Comparison of ENCODE assay signal across 9 cellular contexts in the genomic region with DNA sequence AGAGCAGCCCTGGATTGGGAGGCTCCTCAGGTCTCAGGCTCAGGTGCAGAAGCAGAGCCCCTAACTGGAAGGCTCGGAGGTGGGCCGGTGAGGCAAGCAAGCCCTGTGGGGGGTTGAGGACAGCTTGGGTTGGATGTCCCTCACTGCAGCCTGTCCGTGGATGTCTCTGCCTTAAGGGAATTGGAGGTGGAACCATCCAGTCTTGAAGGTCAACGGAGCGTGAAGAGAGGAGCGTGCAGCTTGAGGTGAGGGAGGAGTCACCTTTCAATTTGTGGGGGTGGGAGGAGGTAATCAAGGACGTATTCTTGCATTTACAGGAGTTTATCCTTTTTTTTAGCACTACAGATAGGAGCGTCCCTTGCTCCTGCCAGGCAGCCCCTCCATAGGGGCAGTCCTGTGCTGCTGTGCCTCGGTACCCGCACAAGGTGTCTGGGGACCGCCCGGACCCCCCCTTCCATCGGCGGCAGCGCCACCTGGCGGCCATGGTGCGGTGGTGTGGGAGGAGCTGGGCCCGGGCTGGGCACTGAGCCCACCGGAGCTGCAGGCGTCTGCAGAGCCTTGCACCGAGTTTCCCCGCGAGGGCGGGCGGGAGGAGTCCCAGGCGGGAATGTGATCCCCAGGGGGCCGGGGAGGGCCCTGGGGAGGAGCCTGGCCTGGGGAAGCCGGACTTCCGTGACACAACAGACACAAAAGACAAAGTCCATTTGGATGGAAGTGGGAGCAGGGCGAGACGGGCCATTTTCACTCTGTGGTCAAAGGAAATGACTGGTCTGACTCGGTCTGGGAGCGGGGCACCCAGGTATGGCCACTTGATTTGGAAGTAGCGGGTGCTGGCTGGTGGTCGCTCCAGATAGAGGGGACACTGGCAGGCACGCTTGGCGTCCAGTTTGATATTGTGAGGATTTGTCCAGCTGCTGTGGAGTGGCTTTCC. TPM values are rescaled to one million over a fixed set of nuclear protein-coding genes. Genes with fewer than 3 reads are reported as not detected.
DNase-seq lines count a peak whose midpoint lies in the region; ATAC-seq, FAIRE-seq and TF ChIP-seq lines count a peak whose summit lies in the region.
"Had no signal": no experiment of that assay in that cellular context is flagged by ENCODE, and none has a peak within 500 bp of the region (broad histone marks: within the 10 kb centered on the region; RNA-seq: fewer than 3 reads in every experiment).

No MANE protein-coding gene starts in this region.

- 3% methylated on average over 19 of the region's 37 CpGs for WGBS in HepG2 (ENCODE audit: low lambda C conversion rate)

- CTCF ChIA-PET in CD8-positive, alpha-beta T cell (lab: Charles Lee): interaction anchor here (0.6 to 18.1 kb wide), 31 partner anchors 10 to 336 kb away, joined by 3 to 380 read pairs (median 4); a partner anchor contains a TSS
- CTCF ChIA-PET in activated CD4-positive, alpha-beta T cell treated with anti-CD3 and anti-CD28 coated beads, Interleukin-2, amount 10 ng/mL, durations not matched to agents 7 days and 5 days (lab: Charles Lee): interaction anchor here (0.6 to 4.7 kb wide), 32 partner anchors 8 to 877 kb away, joined by 3 to 47 read pairs (median 5); a partner anchor contains a TSS
- CTCF ChIA-PET in HepG2 (lab: Yijun Ruan, JAX; ENCODE audit: low intra/inter-chr PET ratio, low total read pairs): interaction anchor here (1.0 to 3.0 kb wide), 5 partner anchors 9 to 166 kb away, joined by 4 to 6 read pairs (median 5); a partner anchor contains a TSS

- H3K4me3 Mint-ChIP-seq in CD8-positive, alpha-beta T cell: peak overlapping the region; percentile 79
- peak overlapping the region; percentile 48 for H3K4me3 Mint-ChIP-seq in activated CD4-positive, alpha-beta T cell treated with anti-CD3 and anti-CD28 coated beads, Interleukin-2, amount 10 ng/mL, durations not matched to agents 7 days and 5 days

- TF ChIP-seq EP300 in HepG2 (IDR thresholded peaks at IDR 0.05; ENCODE audit: low read depth in 2 of 2, low read length in 2 of 2): peak in 1 of 2 experiments; percentile 56; a peak in 1 of 4 replicates
- 0 out of 2 replicates have a peak, but pooled peaks have one; percentile 23 for TF ChIP-seq EP300 in HepG2 (CRISPR knock-in tag; IDR thresholded peaks at IDR 0.05; ENCODE audit: borderline replicate concordance)

- POLR2A ChIA-PET in CD8-positive, alpha-beta T cell (lab: Charles Lee): interaction anchor here (1.4 to 1.7 kb wide), 2 partner anchors 19 to 25 kb away, joined by 9 read pairs; a partner anchor contains a TSS
- POLR2A ChIA-PET in activated CD4-positive, alpha-beta T cell treated with anti-CD3 and anti-CD28 coated beads, Interleukin-2, amount 10 ng/mL, durations not matched to agents 7 days and 5 days (lab: Charles Lee): interaction anchor here (0.6 kb wide), 1 partner anchor 56 kb away, joined by 6 read pairs; no protein-coding TSS in a partner anchor
- POLR2A ChIA-PET in HepG2 (lab: Yijun Ruan, JAX): interaction anchor here (0.6 to 4.5 kb wide), 14 partner anchors 9 to 394 kb away, joined by 3 to 41 read pairs (median 5); a partner anchor contains a TSS

- H3K27ac Mint-ChIP-seq in CD8-positive, alpha-beta T cell: no peak overlapping the region
- H3K27ac Mint-ChIP-seq in activated CD4-positive, alpha-beta T cell treated with anti-CD3 and anti-CD28 coated beads, Interleukin-2, amount 10 ng/mL, durations not matched to agents 7 days and 5 days: no peak overlapping the region

- TF ChIP-seq RAD21 in HepG2 (CRISPR knock-in tag; IDR thresholded peaks at IDR 0.05): peak; percentile 73

- peak; percentile 68 to 91 (median 76) for DNase-seq in CD8-positive, alpha-beta T cell
- peak; percentile 86 for DNase-seq in H4 (ENCODE audit: low spot score)
- DNase-seq in NCI-H2171 treated with DMSO at 0.1 percent for 48 hours (lab: John Stamatoyannopoulos, UW): peak; percentile 80
- peak; percentile 75 for DNase-seq in activated CD4-positive, alpha-beta T cell treated with anti-CD3 and anti-CD28 coated beads, Interleukin-2, amount 10 ng/mL, durations not matched to agents 7 days and 5 days
- DNase-seq in cortex of kidney (lab: John Stamatoyannopoulos, UW): peak; percentile 53
- DNase-seq in HepG2 (ENCODE audit: low spot score): peak; percentile 95
- peak; percentile 79 to 81 for DNase-seq in stimulated activated CD4-positive, alpha-beta T cell treated with anti-CD3 and anti-CD28 coated beads, Interleukin-2, amount 100 ng/mL, for 48 hours

- H3K27me3 ChIP-seq in CD8-positive, alpha-beta T cell (ENCODE audit: insufficient read depth, low read length): peaks cover 33% of the 10 kb centered on the region
- peaks cover 13 to 41% of the 10 kb centered on the region in 2 experiments; a peak in 4 of 5 replicates for H3K27me3 ChIP-seq in HepG2 (ENCODE audit: control insufficient read depth in 1 of 2, insufficient read depth in 2 of 2, low read length in 2 of 2)

- peak overlapping the region; percentile 23 for H2AFZ ChIP-seq in HepG2 (ENCODE audit: low read length)

- peak; percentile 78 for ATAC-seq in CD8-positive, alpha-beta T cell
- ATAC-seq in HepG2: peak; percentile 92
- ATAC-seq in HG03196 (IDR thresholded peaks at IDR 0.05; ENCODE audit: unreplicated experiment): no peak

- H4K20me1 ChIP-seq in HepG2 (ENCODE audit: insufficient read depth, low read length): 0 out of 2 replicates have a peak, but pooled peaks cover 6% of the 10 kb centered on the region

- H3K36me3 ChIP-seq in CD8-positive, alpha-beta T cell (ENCODE audit: insufficient read depth, low read length): no peaks in the 10 kb centered on the region
- peaks cover 2 to 3% of the 10 kb centered on the region in 2 experiments; a peak in 2 of 5 replicates for H3K36me3 ChIP-seq in HepG2 (replicated peaks in 1 of 2; ENCODE audit: control insufficient read depth in 1 of 2, insufficient read depth in 2 of 2, low read length in 2 of 2)

- intact Hi-C loops in CD8-positive, alpha-beta T cell (cut with DNase I, micrococcal nuclease): loop anchor here (1.0 kb wide), 1 partner anchor 59 kb away; no protein-coding TSS in a partner anchor
- intact Hi-C loops in HepG2 (cut with micrococcal nuclease; ENCODE audit: unreplicated experiment): loop anchor here (1.0 kb wide), 1 partner anchor 24 kb away; a partner anchor contains a TSS

- no peak overlapping the region for H3K27ac ChIP-seq in CD8-positive, alpha-beta T cell (ENCODE audit: low read depth, low read length)
- H3K27ac ChIP-seq in HepG2 (ENCODE audit: extremely low read length, insufficient read depth, low read length): peak overlapping the region; percentile 85

- peak overlapping the region; percentile 90 for H3K9ac ChIP-seq in HepG2 (ENCODE audit: insufficient read depth, low read depth, low read length)

- FAIRE-seq in HepG2 (lab: Jason Lieb, UNC): peak; percentile 90
- FAIRE-seq: TTC549 had no signal

- H3K9me3 ChIP-seq in CD8-positive, alpha-beta T cell (ENCODE audit: low read length): no peaks in the 10 kb centered on the region
- H3K9me3 ChIP-seq in HepG2 (ENCODE audit: low read length): no peaks in the 10 kb centered on the region

- in situ Hi-C loops in HepG2 (cut with HindIII; ENCODE audit: extremely low pct_ligation_motif_present, low pct_unique_long_range_greater_than_20kb): loop anchor here (10.0 kb wide), 1 partner anchor 63 kb away; no protein-coding TSS in a partner anchor

- H3K4me2 ChIP-seq in HepG2 (ENCODE audit: low read depth, low read length): peak overlapping the region; percentile 98

- peaks cover 17% of the 10 kb centered on the region for H3K79me2 ChIP-seq in HepG2 (ENCODE audit: insufficient read depth, low read length)

- H3K4me1 Mint-ChIP-seq in CD8-positive, alpha-beta T cell (ENCODE audit: low read depth): peaks cover 41% of the 10 kb centered on the region
- peaks cover 25% of the 10 kb centered on the region for H3K4me1 Mint-ChIP-seq in activated CD4-positive, alpha-beta T cell treated with anti-CD3 and anti-CD28 coated beads, Interleukin-2, amount 10 ng/mL, durations not matched to agents 7 days and 5 days

- TF ChIP-seq CTCF in CD8-positive, alpha-beta T cell (IDR thresholded peaks at IDR 0.05): peak; percentile 97
- peak; percentile 97 for TF ChIP-seq CTCF in HepG2 (CRISPR knock-in tag; IDR thresholded peaks at IDR 0.05)

- H3K27me3 Mint-ChIP-seq in CD8-positive, alpha-beta T cell (ENCODE audit: low read depth): peaks cover 57% of the 10 kb centered on the region
- H3K27me3 Mint-ChIP-seq in activated CD4-positive, alpha-beta T cell treated with anti-CD3 and anti-CD28 coated beads, Interleukin-2, amount 10 ng/mL, durations not matched to agents 7 days and 5 days: peaks cover 66% of the 10 kb centered on the region

- TF ChIP-seq POLR2A in HepG2 (IDR thresholded peaks at IDR 0.05; ENCODE audit: insufficient read depth in 1 of 2, low read depth in 2 of 2, low read length in 2 of 2): peak; percentile 98

- no peaks in the 10 kb centered on the region for H3K9me3 Mint-ChIP-seq in CD8-positive, alpha-beta T cell
- no peaks in the 10 kb centered on the region for H3K9me3 Mint-ChIP-seq in activated CD4-positive, alpha-beta T cell treated with anti-CD3 and anti-CD28 coated beads, Interleukin-2, amount 10 ng/mL, durations not matched to agents 7 days and 5 days

- no peaks in the 10 kb centered on the region for H3K36me3 Mint-ChIP-seq in CD8-positive, alpha-beta T cell
- no peaks in the 10 kb centered on the region for H3K36me3 Mint-ChIP-seq in activated CD4-positive, alpha-beta T cell treated with anti-CD3 and anti-CD28 coated beads, Interleukin-2, amount 10 ng/mL, durations not matched to agents 7 days and 5 days (ENCODE audit: low read depth)

- peak overlapping the region; percentile 54 for H3K4me3 ChIP-seq in CD8-positive, alpha-beta T cell (ENCODE audit: low read depth, low read length)
- H3K4me3 ChIP-seq in HepG2 (replicated peaks in 1 of 3; ENCODE audit: insufficient read depth in 1 of 3, low read depth in 2 of 3, low read length in 3 of 3): peak overlapping the region; percentile 63 to 86 (median 84)

- peaks cover 46% of the 10 kb centered on the region for H3K4me1 ChIP-seq in CD8-positive, alpha-beta T cell (ENCODE audit: insufficient read depth, low read length)
- peaks cover 64% of the 10 kb centered on the region for H3K4me1 ChIP-seq in HepG2 (ENCODE audit: insufficient read depth, low read length)

- no TSS peak for BruUV-seq in HepG2 (replicated peaks; lab: Mats Ljungman, UMichigan)

RNA-seq across cellular contexts. Expression of a gene that starts 0.9 kb away (rescaled TPM):
- total RNA-seq in CD8-positive, alpha-beta T cell: not detected
- total RNA-seq in H4 (2014; rRNA removed; shearing (Covaris generic)): 14.3 TPM in 2 replicates
- total RNA-seq in activated CD4-positive, alpha-beta T cell treated with anti-CD3 and anti-CD28 coated beads, Interleukin-2, amount 10 ng/mL, durations not matched to agents 7 days and 5 days: not detected
- total RNA-seq in HepG2 (2016; rRNA removed; fragmentation: Illumina TruSeq; extraction: Trizol): 23.0 and 31.7 TPM in 2 replicates
- 8.6 and 10.6 TPM in 2 replicates for total RNA-seq in HepG2 (2016; cell fraction: cytosol; rRNA removed; fragmentation: Illumina TruSeq; extraction: Trizol; ENCODE audit: low read depth)
- total RNA-seq in HepG2 (2016; cell fraction: insoluble cytoplasmic fraction; rRNA removed; fragmentation: Illumina TruSeq; extraction: Trizol): 28.2 and 31.3 TPM in 2 replicates
- total RNA-seq in HepG2 (2016; cell fraction: membrane; rRNA removed; fragmentation: Illumina TruSeq; extraction: Trizol): 31.0 and 32.2 TPM in 2 replicates
- total RNA-seq in HepG2 (2016; cell fraction: nucleus; rRNA removed; fragmentation: Illumina TruSeq; extraction: Trizol): 18.7 and 28.7 TPM in 2 replicates
- polyA plus RNA-seq in HepG2 (2011; rRNA removed): 25.2 and 25.3 TPM in 2 replicates
- 21.8 and 23.4 TPM in 2 replicates for polyA plus RNA-seq in HepG2 (2011; cell fraction: cytosol; rRNA removed)
- 17.7 and 19.2 TPM in 2 replicates for polyA plus RNA-seq in HepG2 (2011; cell fraction: nucleus; rRNA removed)
- polyA plus RNA-seq in HepG2 (2012): 12.3 and 19.2 TPM in 2 replicates
- polyA plus RNA-seq in HepG2 (2016; cell fraction: cytosol; fragmentation: Illumina TruSeq; extraction: Trizol; ENCODE audit: low read depth): 8.0 and 8.6 TPM in 2 replicates
- 23.5 TPM in 2 replicates for polyA plus RNA-seq in HepG2 (2016; cell fraction: insoluble cytoplasmic fraction; fragmentation: Illumina TruSeq; extraction: Trizol; ENCODE audit: low read depth)
- 19.8 and 20.5 TPM in 2 replicates for polyA plus RNA-seq in HepG2 (2016; cell fraction: membrane; fragmentation: Illumina TruSeq; extraction: Trizol; ENCODE audit: low read depth)
- 33.4 and 37.4 TPM in 2 replicates for polyA plus RNA-seq in HepG2 (2016; cell fraction: nucleus; fragmentation: Illumina TruSeq; extraction: Trizol; ENCODE audit: insufficient read depth, low read depth)
- 5.2 and 42.6 TPM in 2 replicates for polyA minus RNA-seq in HepG2 (2011; rRNA and poly(A)+ RNA removed; ENCODE audit: low replicate concordance)
- 11.0 and 11.7 TPM in 2 replicates for polyA minus RNA-seq in HepG2 (2011; cell fraction: cytosol; rRNA and poly(A)+ RNA removed)
- 13.9 and 17.5 TPM in 2 replicates for polyA minus RNA-seq in HepG2 (2011; cell fraction: nucleus; rRNA and poly(A)+ RNA removed)

RNA-seq across cellular contexts. Expression of a gene that starts 10.6 kb away (rescaled TPM):
- not detected for total RNA-seq in CD8-positive, alpha-beta T cell
- total RNA-seq in H4 (2014; rRNA removed; shearing (Covaris generic)): 2.6 and 3.8 TPM in 2 replicates
- not detected for total RNA-seq in activated CD4-positive, alpha-beta T cell treated with anti-CD3 and anti-CD28 coated beads, Interleukin-2, amount 10 ng/mL, durations not matched to agents 7 days and 5 days
- total RNA-seq in HepG2 (2016; rRNA removed; fragmentation: Illumina TruSeq; extraction: Trizol): not detected in 2 replicates
- not detected in 2 replicates for total RNA-seq in HepG2 (2016; cell fraction: cytosol; rRNA removed; fragmentation: Illumina TruSeq; extraction: Trizol; ENCODE audit: low read depth)
- not detected in 2 replicates for total RNA-seq in HepG2 (2016; cell fraction: insoluble cytoplasmic fraction; rRNA removed; fragmentation: Illumina TruSeq; extraction: Trizol)
- not detected in 2 replicates for total RNA-seq in HepG2 (2016; cell fraction: membrane; rRNA removed; fragmentation: Illumina TruSeq; extraction: Trizol)
- not detected in 2 replicates for total RNA-seq in HepG2 (2016; cell fraction: nucleus; rRNA removed; fragmentation: Illumina TruSeq; extraction: Trizol)
- 0.03 TPM in 2 replicates for polyA plus RNA-seq in HepG2 (2011; rRNA removed)
- 0.06 and 0.08 TPM in 2 replicates for polyA plus RNA-seq in HepG2 (2011; cell fraction: cytosol; rRNA removed)
- 0.07 TPM in 1 of 2 replicates, not detected in the other for polyA plus RNA-seq in HepG2 (2011; cell fraction: nucleus; rRNA removed)
- polyA plus RNA-seq in HepG2 (2012): 0.07 and 0.12 TPM in 2 replicates
- polyA plus RNA-seq in HepG2 (2016; cell fraction: cytosol; fragmentation: Illumina TruSeq; extraction: Trizol; ENCODE audit: low read depth): not detected in 2 replicates
- polyA plus RNA-seq in HepG2 (2016; cell fraction: insoluble cytoplasmic fraction; fragmentation: Illumina TruSeq; extraction: Trizol; ENCODE audit: low read depth): not detected in 2 replicates
- polyA plus RNA-seq in HepG2 (2016; cell fraction: membrane; fragmentation: Illumina TruSeq; extraction: Trizol; ENCODE audit: low read depth): not detected in 2 replicates
- polyA plus RNA-seq in HepG2 (2016; cell fraction: nucleus; fragmentation: Illumina TruSeq; extraction: Trizol; ENCODE audit: insufficient read depth, low read depth): not detected in 2 replicates
- 0.09 TPM in 1 of 2 replicates, not detected in the other for polyA minus RNA-seq in HepG2 (2011; rRNA and poly(A)+ RNA removed; ENCODE audit: low replicate concordance)
- polyA minus RNA-seq in HepG2 (2011; cell fraction: cytosol; rRNA and poly(A)+ RNA removed): not detected in 2 replicates
- polyA minus RNA-seq in HepG2 (2011; cell fraction: nucleus; rRNA and poly(A)+ RNA removed): not detected in 2 replicates

RNA-seq across cellular contexts. Expression of a gene that starts 19.7 kb away (rescaled TPM):
- 1 to 10 TPM; 5.6 to 7.2 TPM for total RNA-seq in CD8-positive, alpha-beta T cell
- 24.4 and 34.1 TPM in 2 replicates for total RNA-seq in H4 (2014; rRNA removed; shearing (Covaris generic))
- 10 to 100 TPM; 12.8 to 20.3 TPM for total RNA-seq in activated CD4-positive, alpha-beta T cell treated with anti-CD3 and anti-CD28 coated beads, Interleukin-2, amount 10 ng/mL, durations not matched to agents 7 days and 5 days
- total RNA-seq in HepG2 (2016; rRNA removed; fragmentation: Illumina TruSeq; extraction: Trizol): 19.3 and 27.2 TPM in 2 replicates
- 20.9 and 21.2 TPM in 2 replicates for total RNA-seq in HepG2 (2016; cell fraction: cytosol; rRNA removed; fragmentation: Illumina TruSeq; extraction: Trizol; ENCODE audit: low read depth)
- total RNA-seq in HepG2 (2016; cell fraction: insoluble cytoplasmic fraction; rRNA removed; fragmentation: Illumina TruSeq; extraction: Trizol): 19.2 and 23.0 TPM in 2 replicates
- total RNA-seq in HepG2 (2016; cell fraction: membrane; rRNA removed; fragmentation: Illumina TruSeq; extraction: Trizol): 22.6 and 23.1 TPM in 2 replicates
- 16.9 and 19.5 TPM in 2 replicates for total RNA-seq in HepG2 (2016; cell fraction: nucleus; rRNA removed; fragmentation: Illumina TruSeq; extraction: Trizol)
- polyA plus RNA-seq in HepG2 (2011; rRNA removed): 24.9 and 28.1 TPM in 2 replicates
- 16.7 and 21.9 TPM in 2 replicates for polyA plus RNA-seq in HepG2 (2011; cell fraction: cytosol; rRNA removed)
- 15.8 and 19.7 TPM in 2 replicates for polyA plus RNA-seq in HepG2 (2011; cell fraction: nucleus; rRNA removed)
- 13.4 and 17.4 TPM in 2 replicates for polyA plus RNA-seq in HepG2 (2012)
- polyA plus RNA-seq in HepG2 (2016; cell fraction: cytosol; fragmentation: Illumina TruSeq; extraction: Trizol; ENCODE audit: low read depth): 5.2 and 7.9 TPM in 2 replicates
- polyA plus RNA-seq in HepG2 (2016; cell fraction: insoluble cytoplasmic fraction; fragmentation: Illumina TruSeq; extraction: Trizol; ENCODE audit: low read depth): 30.6 and 32.3 TPM in 2 replicates
- 16.0 and 17.8 TPM in 2 replicates for polyA plus RNA-seq in HepG2 (2016; cell fraction: membrane; fragmentation: Illumina TruSeq; extraction: Trizol; ENCODE audit: low read depth)
- 32.3 and 37.2 TPM in 2 replicates for polyA plus RNA-seq in HepG2 (2016; cell fraction: nucleus; fragmentation: Illumina TruSeq; extraction: Trizol; ENCODE audit: insufficient read depth, low read depth)
- polyA minus RNA-seq in HepG2 (2011; rRNA and poly(A)+ RNA removed; ENCODE audit: low replicate concordance): 36.5 and 107 TPM in 2 replicates
- polyA minus RNA-seq in HepG2 (2011; cell fraction: cytosol; rRNA and poly(A)+ RNA removed): 22.7 and 27.1 TPM in 2 replicates
- polyA minus RNA-seq in HepG2 (2011; cell fraction: nucleus; rRNA and poly(A)+ RNA removed): 41.5 and 48.9 TPM in 2 replicates

RNA-seq across cellular contexts. Expression of a gene that starts 24.5 kb away (rescaled TPM):
- total RNA-seq in CD8-positive, alpha-beta T cell: under 1 TPM; 0.49 to 0.72 TPM
- 39.8 and 56.9 TPM in 2 replicates for total RNA-seq in H4 (2014; rRNA removed; shearing (Covaris generic))
- total RNA-seq in activated CD4-positive, alpha-beta T cell treated with anti-CD3 and anti-CD28 coated beads, Interleukin-2, amount 10 ng/mL, durations not matched to agents 7 days and 5 days: 100 to 1,000 TPM; 111 to 115 TPM
- 27.0 and 30.9 TPM in 2 replicates for total RNA-seq in HepG2 (2016; rRNA removed; fragmentation: Illumina TruSeq; extraction: Trizol)
- 39.0 and 40.8 TPM in 2 replicates for total RNA-seq in HepG2 (2016; cell fraction: cytosol; rRNA removed; fragmentation: Illumina TruSeq; extraction: Trizol; ENCODE audit: low read depth)
- 23.8 and 32.4 TPM in 2 replicates for total RNA-seq in HepG2 (2016; cell fraction: insoluble cytoplasmic fraction; rRNA removed; fragmentation: Illumina TruSeq; extraction: Trizol)
- total RNA-seq in HepG2 (2016; cell fraction: membrane; rRNA removed; fragmentation: Illumina TruSeq; extraction: Trizol): 29.7 and 31.6 TPM in 2 replicates
- total RNA-seq in HepG2 (2016; cell fraction: nucleus; rRNA removed; fragmentation: Illumina TruSeq; extraction: Trizol): 29.6 and 32.8 TPM in 2 replicates
- 14.8 and 22.5 TPM in 2 replicates for polyA plus RNA-seq in HepG2 (2011; rRNA removed)
- polyA plus RNA-seq in HepG2 (2011; cell fraction: cytosol; rRNA removed): 5.9 and 12.4 TPM in 2 replicates
- polyA plus RNA-seq in HepG2 (2011; cell fraction: nucleus; rRNA removed): 41.8 and 61.6 TPM in 2 replicates
- polyA plus RNA-seq in HepG2 (2012): 10.3 and 16.7 TPM in 2 replicates
- polyA plus RNA-seq in HepG2 (2016; cell fraction: cytosol; fragmentation: Illumina TruSeq; extraction: Trizol; ENCODE audit: low read depth): 31.5 and 36.5 TPM in 2 replicates
- polyA plus RNA-seq in HepG2 (2016; cell fraction: insoluble cytoplasmic fraction; fragmentation: Illumina TruSeq; extraction: Trizol; ENCODE audit: low read depth): 34.0 and 36.9 TPM in 2 replicates
- 22.9 and 31.7 TPM in 2 replicates for polyA plus RNA-seq in HepG2 (2016; cell fraction: membrane; fragmentation: Illumina TruSeq; extraction: Trizol; ENCODE audit: low read depth)
- polyA plus RNA-seq in HepG2 (2016; cell fraction: nucleus; fragmentation: Illumina TruSeq; extraction: Trizol; ENCODE audit: insufficient read depth, low read depth): 91.9 and 95.0 TPM in 2 replicates
- 20.0 and 123 TPM in 2 replicates for polyA minus RNA-seq in HepG2 (2011; rRNA and poly(A)+ RNA removed; ENCODE audit: low replicate concordance)
- polyA minus RNA-seq in HepG2 (2011; cell fraction: cytosol; rRNA and poly(A)+ RNA removed): 6.9 and 7.2 TPM in 2 replicates
- polyA minus RNA-seq in HepG2 (2011; cell fraction: nucleus; rRNA and poly(A)+ RNA removed): 28.0 and 47.6 TPM in 2 replicates

RNA-seq across cellular contexts. Expression of a gene that starts 52.6 kb away (rescaled TPM):
- total RNA-seq in CD8-positive, alpha-beta T cell: not detected
- 0.10 TPM in 1 of 2 replicates, not detected in the other for total RNA-seq in H4 (2014; rRNA removed; shearing (Covaris generic))
- total RNA-seq in activated CD4-positive, alpha-beta T cell treated with anti-CD3 and anti-CD28 coated beads, Interleukin-2, amount 10 ng/mL, durations not matched to agents 7 days and 5 days: not detected
- not detected in 2 replicates for total RNA-seq in HepG2 (2016; rRNA removed; fragmentation: Illumina TruSeq; extraction: Trizol)
- total RNA-seq in HepG2 (2016; cell fraction: cytosol; rRNA removed; fragmentation: Illumina TruSeq; extraction: Trizol; ENCODE audit: low read depth): not detected in 2 replicates
- not detected in 2 replicates for total RNA-seq in HepG2 (2016; cell fraction: insoluble cytoplasmic fraction; rRNA removed; fragmentation: Illumina TruSeq; extraction: Trizol)
- total RNA-seq in HepG2 (2016; cell fraction: membrane; rRNA removed; fragmentation: Illumina TruSeq; extraction: Trizol): not detected in 2 replicates
- total RNA-seq in HepG2 (2016; cell fraction: nucleus; rRNA removed; fragmentation: Illumina TruSeq; extraction: Trizol): not detected in 2 replicates
- 0.12 and 0.51 TPM in 2 replicates for polyA plus RNA-seq in HepG2 (2011; rRNA removed)
- polyA plus RNA-seq in HepG2 (2011; cell fraction: cytosol; rRNA removed): 0.44 and 0.54 TPM in 2 replicates
- 0.16 and 0.35 TPM in 2 replicates for polyA plus RNA-seq in HepG2 (2011; cell fraction: nucleus; rRNA removed)
- 0.36 TPM in 1 of 2 replicates, not detected in the other for polyA plus RNA-seq in HepG2 (2012)
- polyA plus RNA-seq in HepG2 (2016; cell fraction: cytosol; fragmentation: Illumina TruSeq; extraction: Trizol; ENCODE audit: low read depth): not detected in 2 replicates
- not detected in 2 replicates for polyA plus RNA-seq in HepG2 (2016; cell fraction: insoluble cytoplasmic fraction; fragmentation: Illumina TruSeq; extraction: Trizol; ENCODE audit: low read depth)
- 0.17 TPM in 1 of 2 replicates, not detected in the other for polyA plus RNA-seq in HepG2 (2016; cell fraction: membrane; fragmentation: Illumina TruSeq; extraction: Trizol; ENCODE audit: low read depth)
- polyA plus RNA-seq in HepG2 (2016; cell fraction: nucleus; fragmentation: Illumina TruSeq; extraction: Trizol; ENCODE audit: insufficient read depth, low read depth): not detected in 2 replicates
- polyA minus RNA-seq in HepG2 (2011; rRNA and poly(A)+ RNA removed; ENCODE audit: low replicate concordance): 0.08 and 0.51 TPM in 2 replicates
- not detected in 2 replicates for polyA minus RNA-seq in HepG2 (2011; cell fraction: cytosol; rRNA and poly(A)+ RNA removed)
- not detected in 2 replicates for polyA minus RNA-seq in HepG2 (2011; cell fraction: nucleus; rRNA and poly(A)+ RNA removed)

Comparison
In these comparisons a context has a peak if more than half of its experiments do, and no peak if none do; other contexts are left out.
1. RNA of a gene that starts 0.9 kb away (total RNA-seq): 8.6 to 32.2 TPM in HepG2 and 14.3 TPM in H4; not detected in CD8-positive, alpha-beta T cell and not detected in activated CD4-positive, alpha-beta T cell treated with anti-CD3 and anti-CD28 coated beads, Interleukin-2, amount 10 ng/mL, durations not matched to agents 7 days and 5 days; every median in the first group is over 4 times any median in the second.
2. Peak in every context shown above with its lines, with median percentiles within 50 percentile points of each other: DNase-seq.